1 cellular context compared by ENCODE assay signal in the genomic region with DNA sequence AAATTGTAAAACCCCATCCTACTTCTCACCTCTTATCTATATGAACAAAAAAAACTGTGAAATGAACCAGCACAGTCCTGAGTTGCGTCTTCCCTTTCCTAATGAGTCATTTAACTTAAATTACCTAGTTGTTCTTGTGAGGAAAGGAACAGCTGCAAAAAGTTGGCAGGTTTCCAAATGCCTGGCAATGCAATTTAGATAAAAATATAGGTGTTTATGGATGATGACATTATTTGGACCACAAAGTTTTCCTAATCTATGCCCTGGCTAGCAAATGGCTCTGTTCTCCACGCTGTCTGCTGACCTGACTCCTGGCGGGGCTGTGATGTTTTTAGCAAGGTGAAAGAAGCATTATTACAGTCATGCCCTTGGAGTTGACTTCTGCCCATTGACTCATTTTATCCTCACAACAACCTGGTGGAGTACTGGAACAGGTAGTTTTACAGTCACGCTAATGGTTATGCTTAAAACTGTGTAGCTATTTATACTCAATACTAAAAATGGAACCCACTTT.
TF ChIP-seq lines count a peak whose summit lies in the region.

No MANE protein-coding gene starts in this region.

TF ChIP-seq in HepG2, 621 proteins besides CTCF, POLR2A, EP300 and RAD21 (continued from another document):
- TF ChIP-seq ZNF501 (CRISPR knock-in tag; IDR thresholded peaks at IDR 0.05) (no peak), RFX5 (IDR thresholded peaks at IDR 0.05; ENCODE audit: low read depth, low read length) (no peak), ATAD3A (CRISPR knock-in tag; IDR thresholded peaks at IDR 0.05) (no peak), ZNF720 (CRISPR knock-in tag; IDR thresholded peaks at IDR 0.05) (no peak), NCOA1 (CRISPR knock-in tag; IDR thresholded peaks at IDR 0.05) (no peak), ZNF879 (CRISPR knock-in tag; IDR thresholded peaks at IDR 0.05) (no peak), PHF8 (CRISPR knock-in tag; IDR thresholded peaks at IDR 0.05) (no peak), POLR2AphosphoS2 (IDR thresholded peaks at IDR 0.05; ENCODE audit: low read depth, low read length) (no peak), GTF2F1 (IDR thresholded peaks at IDR 0.05; ENCODE audit: low read length) (no peak), SOX13 (IDR thresholded peaks at IDR 0.05) (no peak), SOX13 (CRISPR knock-in tag; conservative IDR thresholded peaks at IDR 0.05 in 1 of 2, IDR thresholded peaks at IDR 0.05 in 1 of 2) (no peak), MXI1 (IDR thresholded peaks at IDR 0.05; ENCODE audit: borderline replicate concordance, low read depth, low read length) (no peak)
- TF ChIP-seq, protein P1, sequence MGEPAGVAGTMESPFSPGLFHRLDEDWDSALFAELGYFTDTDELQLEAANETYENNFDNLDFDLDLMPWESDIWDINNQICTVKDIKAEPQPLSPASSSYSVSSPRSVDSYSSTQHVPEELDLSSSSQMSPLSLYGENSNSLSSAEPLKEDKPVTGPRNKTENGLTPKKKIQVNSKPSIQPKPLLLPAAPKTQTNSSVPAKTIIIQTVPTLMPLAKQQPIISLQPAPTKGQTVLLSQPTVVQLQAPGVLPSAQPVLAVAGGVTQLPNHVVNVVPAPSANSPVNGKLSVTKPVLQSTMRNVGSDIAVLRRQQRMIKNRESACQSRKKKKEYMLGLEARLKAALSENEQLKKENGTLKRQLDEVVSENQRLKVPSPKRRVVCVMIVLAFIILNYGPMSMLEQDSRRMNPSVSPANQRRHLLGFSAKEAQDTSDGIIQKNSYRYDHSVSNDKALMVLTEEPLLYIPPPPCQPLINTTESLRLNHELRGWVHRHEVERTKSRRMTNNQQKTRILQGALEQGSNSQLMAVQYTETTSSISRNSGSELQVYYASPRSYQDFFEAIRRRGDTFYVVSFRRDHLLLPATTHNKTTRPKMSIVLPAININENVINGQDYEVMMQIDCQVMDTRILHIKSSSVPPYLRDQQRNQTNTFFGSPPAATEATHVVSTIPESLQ (CRISPR knock-in tag; conservative IDR thresholded peaks at IDR 0.05) = no peak
- TF ChIP-seq, protein P2, sequence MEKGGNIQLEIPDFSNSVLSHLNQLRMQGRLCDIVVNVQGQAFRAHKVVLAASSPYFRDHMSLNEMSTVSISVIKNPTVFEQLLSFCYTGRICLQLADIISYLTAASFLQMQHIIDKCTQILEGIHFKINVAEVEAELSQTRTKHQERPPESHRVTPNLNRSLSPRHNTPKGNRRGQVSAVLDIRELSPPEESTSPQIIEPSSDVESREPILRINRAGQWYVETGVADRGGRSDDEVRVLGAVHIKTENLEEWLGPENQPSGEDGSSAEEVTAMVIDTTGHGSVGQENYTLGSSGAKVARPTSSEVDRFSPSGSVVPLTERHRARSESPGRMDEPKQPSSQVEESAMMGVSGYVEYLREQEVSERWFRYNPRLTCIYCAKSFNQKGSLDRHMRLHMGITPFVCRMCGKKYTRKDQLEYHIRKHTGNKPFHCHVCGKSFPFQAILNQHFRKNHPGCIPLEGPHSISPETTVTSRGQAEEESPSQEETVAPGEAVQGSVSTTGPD (CRISPR knock-in tag; IDR thresholded peaks at IDR 0.05) = no peak
- TF ChIP-seq, protein P3, sequence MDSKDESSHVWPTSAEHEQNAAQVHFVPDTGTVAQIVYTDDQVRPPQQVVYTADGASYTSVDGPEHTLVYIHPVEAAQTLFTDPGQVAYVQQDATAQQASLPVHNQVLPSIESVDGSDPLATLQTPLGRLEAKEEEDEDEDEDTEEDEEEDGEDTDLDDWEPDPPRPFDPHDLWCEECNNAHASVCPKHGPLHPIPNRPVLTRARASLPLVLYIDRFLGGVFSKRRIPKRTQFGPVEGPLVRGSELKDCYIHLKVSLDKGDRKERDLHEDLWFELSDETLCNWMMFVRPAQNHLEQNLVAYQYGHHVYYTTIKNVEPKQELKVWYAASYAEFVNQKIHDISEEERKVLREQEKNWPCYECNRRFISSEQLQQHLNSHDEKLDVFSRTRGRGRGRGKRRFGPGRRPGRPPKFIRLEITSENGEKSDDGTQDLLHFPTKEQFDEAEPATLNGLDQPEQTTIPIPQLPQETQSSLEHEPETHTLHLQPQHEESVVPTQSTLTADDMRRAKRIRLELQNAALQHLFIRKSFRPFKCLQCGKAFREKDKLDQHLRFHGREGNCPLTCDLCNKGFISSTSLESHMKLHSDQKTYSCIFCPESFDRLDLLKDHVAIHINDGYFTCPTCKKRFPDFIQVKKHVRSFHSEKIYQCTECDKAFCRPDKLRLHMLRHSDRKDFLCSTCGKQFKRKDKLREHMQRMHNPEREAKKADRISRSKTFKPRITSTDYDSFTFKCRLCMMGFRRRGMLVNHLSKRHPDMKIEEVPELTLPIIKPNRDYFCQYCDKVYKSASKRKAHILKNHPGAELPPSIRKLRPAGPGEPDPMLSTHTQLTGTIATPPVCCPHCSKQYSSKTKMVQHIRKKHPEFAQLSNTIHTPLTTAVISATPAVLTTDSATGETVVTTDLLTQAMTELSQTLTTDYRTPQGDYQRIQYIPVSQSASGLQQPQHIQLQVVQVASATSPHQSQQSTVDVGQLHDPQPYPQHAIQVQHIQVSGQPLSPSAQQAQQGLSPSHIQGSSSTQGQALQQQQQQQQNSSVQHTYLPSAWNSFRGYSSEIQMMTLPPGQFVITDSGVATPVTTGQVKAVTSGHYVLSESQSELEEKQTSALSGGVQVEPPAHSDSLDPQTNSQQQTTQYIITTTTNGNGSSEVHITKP (CRISPR knock-in tag; IDR thresholded peaks at IDR 0.05; ENCODE audit: low read depth) = no peak
